Comparison of ENCODE assay signal across 8 cellular contexts in genomic region chr16:54160252-54160860, GRCh38.
"Had no signal": no experiment of that assay in that cellular context is flagged by ENCODE, and none has a peak within 500 bp of the region (broad histone marks: within the 10 kb centered on the region; RNA-seq: fewer than 3 reads in every experiment).

No MANE protein-coding gene starts in this region.

- H3K4me3 ChIP-seq: GM12878 had no signal

- FAIRE-seq: G401.6, GM12878, GM12891, GM12892, GM18507, GM19239 had no signal

- DNase-seq: GDM1, GF-D8 had no signal

- ATAC-seq: GM12878 had no signal
